ENCODE assay signal across 29 cellular contexts in the genomic region with DNA sequence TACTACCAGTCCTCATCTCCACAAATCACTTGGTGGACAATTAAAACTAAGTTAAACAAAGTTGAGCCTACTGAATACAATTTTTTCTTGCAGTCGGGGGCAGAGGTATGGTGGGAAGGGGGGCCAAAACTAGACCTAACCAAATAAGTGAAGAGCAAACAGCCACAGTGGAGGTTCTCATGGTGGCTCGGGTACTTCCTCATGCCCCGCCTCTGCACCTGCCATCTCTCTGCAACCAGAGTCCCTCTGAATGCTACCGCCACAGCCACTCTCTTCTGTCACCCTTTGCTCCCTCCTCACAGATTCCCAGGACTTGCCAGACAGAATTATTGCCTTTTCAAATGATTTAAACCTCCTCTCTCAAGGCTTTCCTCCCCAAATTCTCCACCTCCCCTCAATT. TPM values are rescaled to one million over a fixed set of nuclear protein-coding genes. Genes with fewer than 3 reads are reported as not detected.
DNase-seq lines count a peak whose midpoint lies in the region; ATAC-seq and TF ChIP-seq lines count a peak whose summit lies in the region.
"Had no signal": no experiment of that assay in that cellular context is flagged by ENCODE, and none has a peak within 500 bp of the region (broad histone marks: within the 10 kb centered on the region; RNA-seq: fewer than 3 reads in every experiment).

No MANE protein-coding gene starts in this region.

- no peak for TF ChIP-seq CTCF in stomach (IDR thresholded peaks at IDR 0.05)

- no peaks in the 10 kb centered on the region for H3K9me3 Mint-ChIP-seq in activated T-helper 17 cell treated with anti-CD3 and anti-CD28 coated beads, Interleukin-2, amount 50 U/mL, for 72 hours
- H3K9me3 Mint-ChIP-seq: activated CD4-positive, alpha-beta T cell treated with anti-CD3 and anti-CD28 coated beads, Interleukin-2, amount 10 ng/mL, durations not matched to agents 7 days and 5 days; activated T-cell treated with anti-CD3 and anti-CD28 coated beads, Interleukin-2, amount 50 U/mL, for 24 hours; CD8-positive, alpha-beta T cell; dendritic cell treated with granulocyte-macrophage colony-stimulating factor and Interleukin-4, amounts not matched to agents 40 ng/mL and 50 ng/mL, for 4 days; endodermal cell had no signal

- no peak for TF ChIP-seq EP300 in stomach (IDR thresholded peaks at IDR 0.05)

- intact Hi-C loops in stomach (cut with DNase I; ENCODE audit: low total_unique reads) (no loop called here), Right ventricle myocardium superior (cut with DNase I) (no loop called here)

- 36 to 49% (median 46%) methylated on average over 4 of the region's 4 CpGs for WGBS in stomach, 5 donors

- H3K4me1 Mint-ChIP-seq in activated T-helper 17 cell treated with anti-CD3 and anti-CD28 coated beads, Interleukin-2, amount 50 U/mL, for 72 hours = no peaks in the 10 kb centered on the region
- H3K4me1 Mint-ChIP-seq: activated CD4-positive, alpha-beta T cell treated with anti-CD3 and anti-CD28 coated beads, Interleukin-2, amount 10 ng/mL, durations not matched to agents 7 days and 5 days; endodermal cell had no signal

- no peaks in the 10 kb centered on the region for H3K9me3 ChIP-seq in stomach
- H3K9me3 ChIP-seq: A549, esophagus muscularis mucosa, HAP-1, psoas muscle had no signal

- peaks cover 9% of the 10 kb centered on the region for H3K27me3 Mint-ChIP-seq in activated T-helper 17 cell treated with anti-CD3 and anti-CD28 coated beads, Interleukin-2, amount 50 U/mL, for 72 hours

- H3K4me3 Mint-ChIP-seq in activated T-helper 17 cell treated with anti-CD3 and anti-CD28 coated beads, Interleukin-2, amount 50 U/mL, for 72 hours = no peak overlapping the region
- H3K4me3 Mint-ChIP-seq: activated CD4-positive, alpha-beta T cell treated with anti-CD3 and anti-CD28 coated beads, Interleukin-2, amount 10 ng/mL, durations not matched to agents 7 days and 5 days; activated T-cell treated with anti-CD3 and anti-CD28 coated beads, Interleukin-2, amount 50 U/mL, for 24 hours; CD8-positive, alpha-beta T cell; dendritic cell treated with granulocyte-macrophage colony-stimulating factor and Interleukin-4, amounts not matched to agents 40 ng/mL and 50 ng/mL, for 4 days; endodermal cell had no signal

- H3K4me3 ChIP-seq in stomach = no peak overlapping the region
- H3K4me3 ChIP-seq: A549, esophagus muscularis mucosa, HAP-1, psoas muscle had no signal

- H3K36me3 ChIP-seq in stomach = no peaks in the 10 kb centered on the region
- H3K36me3 ChIP-seq: esophagus muscularis mucosa, HAP-1 had no signal

- no peak overlapping the region for H3K27ac Mint-ChIP-seq in activated T-helper 17 cell treated with anti-CD3 and anti-CD28 coated beads, Interleukin-2, amount 50 U/mL, for 72 hours
- H3K27ac Mint-ChIP-seq: activated CD4-positive, alpha-beta T cell treated with anti-CD3 and anti-CD28 coated beads, Interleukin-2, amount 10 ng/mL, durations not matched to agents 7 days and 5 days; activated T-cell treated with anti-CD3 and anti-CD28 coated beads, Interleukin-2, amount 50 U/mL, for 24 hours; CD8-positive, alpha-beta T cell; dendritic cell treated with granulocyte-macrophage colony-stimulating factor and Interleukin-4, amounts not matched to agents 40 ng/mL and 50 ng/mL, for 4 days; endodermal cell had no signal

- peaks cover 0 to 5% (median 0%) of the 10 kb centered on the region in 4 donors for H3K4me1 ChIP-seq in stomach
- H3K4me1 ChIP-seq: HAP-1, psoas muscle had no signal

- ATAC-seq in activated T-helper 17 cell treated with anti-CD3 and anti-CD28 coated beads, Interleukin-2, amount 50 U/mL, for 72 hours (replicated peaks) = no peak
- no peak for ATAC-seq in Right ventricle myocardium superior (ENCODE audit: poor library complexity)
- ATAC-seq: A549; CD8-positive, alpha-beta T cell; foreskin keratinocyte; psoas muscle; stimulated activated naive CD8-positive, alpha-beta T cell treated with anti-CD3 and anti-CD28 coated beads, Interleukin-15, Interleukin-2, amounts not matched to agents 100 U/mL and 50 U/mL, for 24 hours had no signal

- TF ChIP-seq POLR2A in stomach (IDR thresholded peaks at IDR 0.05) = no peak

- no peak overlapping the region for H3K27ac ChIP-seq in stomach
- H3K27ac ChIP-seq: A549, esophagus muscularis mucosa, foreskin keratinocyte, KMS-11, psoas muscle had no signal

- no peaks in the 10 kb centered on the region for H3K36me3 Mint-ChIP-seq in activated T-helper 17 cell treated with anti-CD3 and anti-CD28 coated beads, Interleukin-2, amount 50 U/mL, for 72 hours (ENCODE audit: low read depth)
- H3K36me3 Mint-ChIP-seq: CD8-positive, alpha-beta T cell had no signal

- no peaks in the 10 kb centered on the region for H3K27me3 ChIP-seq in stomach
- H3K27me3 ChIP-seq: esophagus muscularis mucosa, foreskin keratinocyte had no signal

- DNase-seq in NCI-H748 (lab: John Stamatoyannopoulos, UW; ENCODE audit: unreplicated experiment) (peak; percentile 2), NCI-H748 treated with DMSO at 0.1 percent for 48 hours (lab: John Stamatoyannopoulos, UW) (no peak), NCI-H510A treated with DMSO at 0.1 percent for 48 hours (lab: John Stamatoyannopoulos, UW) (peak; percentile 81), left kidney (ENCODE audit: low read depth, low spot score) (peak; percentile 18), NCI-H1694 (lab: John Stamatoyannopoulos, UW) (no peak), stomach (no peak), Right ventricle myocardium superior (no peak)
- DNase-seq: activated CD4-positive, alpha-beta T cell treated with anti-CD3 and anti-CD28 coated beads, Interleukin-2, amount 10 ng/mL, durations not matched to agents 7 days and 5 days; activated naive CD4-positive, alpha-beta T cell; activated T-cell treated with anti-CD3 and anti-CD28 coated beads, Interleukin-2, amount 50 U/mL, for 24 hours; CD8-positive, alpha-beta T cell; central memory CD4-positive, alpha-beta T cell; DMS79 treated with DMSO at 0.1 percent for 48 hours; endodermal cell; foreskin keratinocyte; GF-D8; mammary epithelial cell; NCI-H1694 treated with DMSO at 0.1 percent for 48 hours; NK-92 treated with Interleukin-12 subunit alpha and Interleukin-12 subunit beta, amount 100 ng/mL, for 24 hours; psoas muscle; SIG-M5; stimulated activated naive CD8-positive, alpha-beta T cell treated with anti-CD3 and anti-CD28 coated beads, Interleukin-15, Interleukin-2, amounts not matched to agents 100 U/mL and 50 U/mL, for 24 hours; T-helper 9 cell had no signal

RNA-seq across cellular contexts. Expression of a gene that starts 15.6 kb away (rescaled TPM):
- total RNA-seq in activated T-helper 17 cell treated with anti-CD3 and anti-CD28 coated beads, Interleukin-2, amount 50 U/mL, for 72 hours = 10 to 100 TPM in 1 of 2 donors, 1 to 10 TPM in 1; 7.9 to 12.4 TPM
- total RNA-seq in stomach (10 to 100 TPM in 4 of 5 donors, 1 to 10 TPM in 1; 6.1 to 45.9 (median 25.4) TPM), Right ventricle myocardium superior (16.5 TPM)
- 1 to 10 TPM; 4.0 to 4.8 (median 4.4) TPM for polyA plus RNA-seq in stomach

Comparison
In these comparisons a context has a peak if more than half of its experiments do, and no peak if none do; other contexts are left out.
1. DNase-seq: peak in NCI-H748 (single experiment), NCI-H510A treated with DMSO at 0.1 percent for 48 hours (single experiment) and left kidney (single experiment); none in NCI-H748 treated with DMSO at 0.1 percent for 48 hours (single experiment), NCI-H1694 (single experiment), stomach (single experiment) and Right ventricle myocardium superior (single experiment).